ENCODE assay signal across 8 cellular contexts in the genomic region with DNA sequence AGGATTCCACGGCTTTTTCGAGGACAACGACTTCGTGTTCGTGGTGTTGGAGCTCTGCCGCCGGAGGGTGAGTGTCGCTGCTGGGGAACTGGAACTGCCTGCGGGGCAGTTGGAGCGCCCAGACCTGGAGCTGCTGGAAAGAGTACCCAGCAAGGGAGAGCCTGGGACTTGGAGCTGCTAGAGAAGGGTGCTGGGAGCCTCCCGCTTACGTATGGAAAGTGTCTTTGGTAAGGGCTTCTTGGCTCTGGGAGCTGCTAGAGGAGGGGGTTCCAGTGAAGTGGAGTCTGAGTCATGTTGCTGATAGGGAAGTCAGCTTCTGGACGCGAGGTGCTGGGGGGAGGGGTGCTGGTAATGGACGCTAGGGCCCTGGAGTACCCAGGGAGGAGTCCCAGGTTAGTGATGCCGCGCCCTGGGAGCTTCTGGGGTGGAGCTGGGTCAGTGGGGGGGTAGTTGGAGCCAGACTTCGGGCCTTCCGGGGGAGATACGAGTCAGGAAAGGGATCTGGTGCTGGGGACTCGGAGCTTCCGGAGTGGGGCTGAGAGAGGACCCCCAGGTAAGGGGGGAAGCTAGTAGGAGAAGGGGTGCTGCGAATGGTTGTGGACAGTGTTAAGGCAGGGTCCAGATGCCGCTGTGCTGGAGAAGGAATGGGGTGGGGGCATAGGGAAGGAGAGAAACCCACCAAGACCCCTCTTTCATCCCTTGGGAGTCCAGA. TPM values are rescaled to one million over a fixed set of nuclear protein-coding genes. Genes with fewer than 3 reads are reported as not detected.
A peak's percentile ranks its signal among the peaks of the same experiment; 100 is the strongest.
DNase-seq lines count a peak whose midpoint lies in the region; ATAC-seq and TF ChIP-seq lines count a peak whose summit lies in the region.

No MANE protein-coding gene starts in this region.

- no peaks in the 10 kb centered on the region for H3K9me3 Mint-ChIP-seq in WTC11

- H3K4me3 ChIP-seq in MG63 = peak overlapping the region; percentile 64
- peak overlapping the region; percentile 73 for H3K4me3 ChIP-seq in right cardiac atrium (ENCODE audit: low read length)
- H3K4me3 ChIP-seq in skin epidermis = peak overlapping the region; percentile 34 to 55 (median 46)

- peak overlapping the region; percentile 79; the same call in 1 of the 2 replicates for H3K27ac Mint-ChIP-seq in WTC11

- DNase-seq in cardiac septum (ENCODE audit: low spot score) = peak; percentile 77
- DNase-seq in left ventricle myocardium superior = no peak
- peak; percentile 79 for DNase-seq in MG63
- peak; percentile 60 for DNase-seq in WTC11 (ENCODE audit: low spot score)
- peak in 2 of 3 donors; percentile 56 to 57 for DNase-seq in right cardiac atrium
- no peak for DNase-seq in caudate nucleus (lab: John Stamatoyannopoulos, UW)

- intact Hi-C loops in cardiac septum (cut with DNase I) = no loop called here
- intact Hi-C loops in left ventricle myocardium superior (cut with micrococcal nuclease) = no loop called here
- intact Hi-C loops in right cardiac atrium (cut with DNase I) = no loop called here

- TF ChIP-seq CTCF in WTC11 (IDR thresholded peaks at IDR 0.05) = no peak

- peak overlapping the region; percentile 97 for H3K4me3 Mint-ChIP-seq in WTC11

- H3K9me3 ChIP-seq in MG63 (no peaks in the 10 kb centered on the region), right cardiac atrium (ENCODE audit: control insufficient read depth, low read length) (no peaks in the 10 kb centered on the region)

- ATAC-seq in left ventricle myocardium superior (no peak), WTC11 (peak; percentile 43), right cardiac atrium (peak in 1 of 2 donors; percentile 22), HG03460 (IDR thresholded peaks at IDR 0.05; ENCODE audit: unreplicated experiment) (no peak)

- H3K36me3 ChIP-seq in MG63 = peaks cover 54% of the 10 kb centered on the region

- no peak overlapping the region for H3K27ac ChIP-seq in right cardiac atrium (ENCODE audit: low read length)
- peak overlapping the region in 3 of 21 experiments; percentile 5 to 41 (median 31) for H3K27ac ChIP-seq in skin epidermis
- no peak overlapping the region for H3K27ac ChIP-seq in caudate nucleus (ENCODE audit: low read depth, low read length)

- H3K36me3 Mint-ChIP-seq in WTC11 = peaks cover 43% of the 10 kb centered on the region

- H3K4me1 ChIP-seq in right cardiac atrium (ENCODE audit: control insufficient read depth, insufficient read depth, low read length) = peaks cover 2% of the 10 kb centered on the region

- H3K27me3 ChIP-seq in MG63 (no peaks in the 10 kb centered on the region), right cardiac atrium (ENCODE audit: control insufficient read depth, insufficient read depth) (no peaks in the 10 kb centered on the region)

- WGBS in right cardiac atrium = 12% methylated on average over 24 of the region's 24 CpGs

- POLR2A ChIA-PET in WTC11 (lab: Charles Lee) = interaction anchor here (0.6 to 3.6 kb wide), 4 partner anchors 12 to 166 kb away, joined by 3 to 30 read pairs (median 10); a partner anchor contains a TSS

- no peaks in the 10 kb centered on the region for H3K27me3 Mint-ChIP-seq in WTC11 (ENCODE audit: low read depth)

- peaks cover 20% of the 10 kb centered on the region for H3K4me1 Mint-ChIP-seq in WTC11

- CTCF ChIA-PET in WTC11 (lab: Charles Lee) = interaction anchor here (0.5 to 3.3 kb wide), 14 partner anchors 12 to 391 kb away, joined by 3 to 23 read pairs (median 5); a partner anchor contains a TSS

TF ChIP-seq in WTC11, 78 proteins besides CTCF, POLR2A, EP300 and RAD21 (continues in another document):
- TF ChIP-seq NFE2L1 (CRISPR knock-in tag; IDR thresholded peaks at IDR 0.05) (no peak), SMAD3 (CRISPR knock-in tag; IDR thresholded peaks at IDR 0.05; ENCODE audit: borderline replicate concordance) (no peak), OVOL2 (CRISPR knock-in tag; IDR thresholded peaks at IDR 0.05; ENCODE audit: borderline replicate concordance) (no peak), SMAD4 (CRISPR knock-in tag; IDR thresholded peaks at IDR 0.05) (no peak), ZNF317 (CRISPR knock-in tag; IDR thresholded peaks at IDR 0.05; ENCODE audit: borderline replicate concordance, low read depth) (no peak), PRRX2 (CRISPR knock-in tag; IDR thresholded peaks at IDR 0.05) (no peak), NFATC4 (CRISPR knock-in tag; IDR thresholded peaks at IDR 0.05) (no peak), FOXP1 (CRISPR knock-in tag; IDR thresholded peaks at IDR 0.05; ENCODE audit: borderline replicate concordance) (no peak)
- TF ChIP-seq, protein P1, sequence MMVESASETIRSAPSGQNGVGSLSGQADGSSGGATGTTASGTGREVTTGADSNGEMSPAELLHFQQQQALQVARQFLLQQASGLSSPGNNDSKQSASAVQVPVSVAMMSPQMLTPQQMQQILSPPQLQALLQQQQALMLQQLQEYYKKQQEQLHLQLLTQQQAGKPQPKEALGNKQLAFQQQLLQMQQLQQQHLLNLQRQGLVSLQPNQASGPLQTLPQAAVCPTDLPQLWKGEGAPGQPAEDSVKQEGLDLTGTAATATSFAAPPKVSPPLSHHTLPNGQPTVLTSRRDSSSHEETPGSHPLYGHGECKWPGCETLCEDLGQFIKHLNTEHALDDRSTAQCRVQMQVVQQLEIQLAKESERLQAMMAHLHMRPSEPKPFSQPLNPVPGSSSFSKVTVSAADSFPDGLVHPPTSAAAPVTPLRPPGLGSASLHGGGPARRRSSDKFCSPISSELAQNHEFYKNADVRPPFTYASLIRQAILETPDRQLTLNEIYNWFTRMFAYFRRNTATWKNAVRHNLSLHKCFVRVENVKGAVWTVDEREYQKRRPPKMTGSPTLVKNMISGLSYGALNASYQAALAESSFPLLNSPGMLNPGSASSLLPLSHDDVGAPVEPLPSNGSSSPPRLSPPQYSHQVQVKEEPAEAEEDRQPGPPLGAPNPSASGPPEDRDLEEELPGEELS (CRISPR knock-in tag; IDR thresholded peaks at IDR 0.05) = peak; percentile 42; the same call in 1 of the 2 replicates
- TF ChIP-seq, protein P2, sequence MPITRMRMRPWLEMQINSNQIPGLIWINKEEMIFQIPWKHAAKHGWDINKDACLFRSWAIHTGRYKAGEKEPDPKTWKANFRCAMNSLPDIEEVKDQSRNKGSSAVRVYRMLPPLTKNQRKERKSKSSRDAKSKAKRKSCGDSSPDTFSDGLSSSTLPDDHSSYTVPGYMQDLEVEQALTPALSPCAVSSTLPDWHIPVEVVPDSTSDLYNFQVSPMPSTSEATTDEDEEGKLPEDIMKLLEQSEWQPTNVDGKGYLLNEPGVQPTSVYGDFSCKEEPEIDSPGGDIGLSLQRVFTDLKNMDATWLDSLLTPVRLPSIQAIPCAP (CRISPR knock-in tag; IDR thresholded peaks at IDR 0.05) = no peak
- TF ChIP-seq, protein P3, sequence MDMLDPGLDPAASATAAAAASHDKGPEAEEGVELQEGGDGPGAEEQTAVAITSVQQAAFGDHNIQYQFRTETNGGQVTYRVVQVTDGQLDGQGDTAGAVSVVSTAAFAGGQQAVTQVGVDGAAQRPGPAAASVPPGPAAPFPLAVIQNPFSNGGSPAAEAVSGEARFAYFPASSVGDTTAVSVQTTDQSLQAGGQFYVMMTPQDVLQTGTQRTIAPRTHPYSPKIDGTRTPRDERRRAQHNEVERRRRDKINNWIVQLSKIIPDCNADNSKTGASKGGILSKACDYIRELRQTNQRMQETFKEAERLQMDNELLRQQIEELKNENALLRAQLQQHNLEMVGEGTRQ (CRISPR knock-in tag; IDR thresholded peaks at IDR 0.05) = no peak

RNA-seq across cellular contexts. Expression of a gene that starts 0.7 kb away (rescaled TPM):
- total RNA-seq in cardiac septum (0.54 TPM), left ventricle myocardium superior (0.52 TPM), WTC11 (2021) (145 to 167 TPM (median 147 TPM) in 3 replicates), right cardiac atrium (1 to 10 TPM in 3 of 4 donors, under 1 TPM in 1; 0.91 to 2.2 (median 2.1) TPM)
- total RNA-seq in MG63 (2014; rRNA removed; shearing (Covaris generic); ENCODE audit: low replicate concordance) = 38.0 and 39.7 TPM in 2 replicates
- polyA plus RNA-seq in right cardiac atrium = 0.45 TPM

RNA-seq across cellular contexts. Expression of a gene that starts 33.6 kb away (rescaled TPM):
- total RNA-seq in cardiac septum (not detected), left ventricle myocardium superior (not detected), WTC11 (2021) (1.8 to 3.9 TPM (median 3.7 TPM) in 3 replicates), right cardiac atrium (under 1 TPM in 1 of 4 donors, not detected in 3; 0.28 TPM)
- total RNA-seq in MG63 (2014; rRNA removed; shearing (Covaris generic); ENCODE audit: low replicate concordance) = not detected in 2 replicates
- not detected for polyA plus RNA-seq in right cardiac atrium

RNA-seq across cellular contexts. Expression of a gene that starts 38.2 kb away (rescaled TPM):
- 38.4 TPM for total RNA-seq in cardiac septum
- total RNA-seq in left ventricle myocardium superior = 37.6 TPM
- total RNA-seq in MG63 (2014; rRNA removed; shearing (Covaris generic); ENCODE audit: low replicate concordance) = 96.7 and 108 TPM in 2 replicates
- 54.0 to 65.8 TPM (median 60.0 TPM) in 3 replicates for total RNA-seq in WTC11 (2021)
- total RNA-seq in right cardiac atrium = 10 to 100 TPM; 41.7 to 44.7 (median 42.5) TPM
- 12.4 TPM for polyA plus RNA-seq in right cardiac atrium

RNA-seq across cellular contexts. Expression of a gene that starts 38.3 kb away (rescaled TPM):
- total RNA-seq in cardiac septum (4.6 TPM), left ventricle myocardium superior (5.5 TPM), WTC11 (2021) (23.8 to 32.1 TPM (median 25.1 TPM) in 3 replicates), right cardiac atrium (1 to 10 TPM; 5.5 to 6.8 (median 6.0) TPM)
- 15.1 and 15.4 TPM in 2 replicates for total RNA-seq in MG63 (2014; rRNA removed; shearing (Covaris generic); ENCODE audit: low replicate concordance)
- polyA plus RNA-seq in right cardiac atrium = 4.1 TPM

Comparison
In these comparisons a context has a peak if more than half of its experiments do, and no peak if none do; other contexts are left out.
1. DNase-seq: peak in cardiac septum (single experiment), MG63 (single experiment), WTC11 (single experiment) and right cardiac atrium (2 of 3); none in left ventricle myocardium superior (single experiment) and caudate nucleus (0 of 61).
2. RNA of a gene that starts 0.7 kb away (total RNA-seq): 145 to 167 TPM in WTC11 and 38.0 to 39.7 TPM in MG63; 0.91 to 2.2 TPM in right cardiac atrium, 0.54 TPM in cardiac septum (single experiment) and 0.52 TPM in left ventricle myocardium superior (single experiment); every median in the first group is over 10 times any median in the second.
3. Peak in every context shown above with its lines, with median percentiles within 50 percentile points of each other: H3K4me3 ChIP-seq.